21 cellular contexts compared by ENCODE assay signal in genomic region chr6:160043784-160044183, GRCh38.
A peak's percentile ranks its signal among the peaks of the same experiment; 100 is the strongest.
DNase-seq lines count a peak whose midpoint lies in the region; ATAC-seq and TF ChIP-seq lines count a peak whose summit lies in the region.
"Had no signal": no experiment of that assay in that cellular context is flagged by ENCODE, and none has a peak within 500 bp of the region (broad histone marks: within the 10 kb centered on the region; RNA-seq: fewer than 3 reads in every experiment).

No MANE protein-coding gene starts in this region.

- TF ChIP-seq CTCF in brain (conservative IDR thresholded peaks at IDR 0.05) (no peak), hepatocyte (IDR thresholded peaks at IDR 0.05; ENCODE audit: poor library complexity) (no peak)

- H3K36me3 Mint-ChIP-seq in brain: peaks cover 78% of the 10 kb centered on the region

- peak overlapping the region in 3 of 5 experiments; percentile 12 to 85 (median 78) for H3K27ac Mint-ChIP-seq in brain
- H3K27ac Mint-ChIP-seq: activated CD8-positive, alpha-beta T cell treated with anti-CD3 and anti-CD28 coated beads, Interleukin-2, amount 10 ng/mL, durations not matched to agents 7 days and 5 days; activated naive CD8-positive, alpha-beta T cell treated with anti-CD3 and anti-CD28 coated beads, Interleukin-2, amount 50 U/mL, for 24 hours; CD14-positive monocyte; T-helper 1 cell treated with Interleukin-12 subunit alpha and Interleukin-12 subunit beta and Interleukin-4 antibody, amounts not matched to agents 30 μg/mL and 1 μg/mL, for 36 hours had no signal

- peak; percentile 38 for DNase-seq in HPDE6-E6E7 (ENCODE audit: extremely low spot score)
- DNase-seq in hepatocyte (ENCODE audit: low spot score): no peak
- DNase-seq in epidermal melanocyte (ENCODE audit: insufficient read length, low spot score): no peak
- no peak for DNase-seq in NCI-H1930 (lab: John Stamatoyannopoulos, UW)
- DNase-seq: activated CD4-positive, alpha-beta T cell treated with anti-CD3 and anti-CD28 coated beads for 1 hour; activated CD8-positive, alpha-beta T cell treated with anti-CD3 and anti-CD28 coated beads, Interleukin-2, amount 10 ng/mL, durations not matched to agents 7 days and 5 days; activated gamma-delta T cell; activated naive CD8-positive, alpha-beta T cell treated with anti-CD3 and anti-CD28 coated beads, Interleukin-2, amount 50 U/mL, for 24 hours; activated T-cell treated with anti-CD3 and anti-CD28 coated beads, Interleukin-2, amount 50 U/mL, for 1 hour; H7; immature natural killer cell; left lung; NCI-H146; NCI-H69; psoas muscle had no signal

- H3K27me3 ChIP-seq in hepatocyte: no peaks in the 10 kb centered on the region
- H3K27me3 ChIP-seq in skeletal muscle satellite cell (ENCODE audit: control insufficient read depth, insufficient read depth, low read length): no peaks in the 10 kb centered on the region
- H3K27me3 ChIP-seq: left lung had no signal

- WGBS in hepatocyte (ENCODE audit: low lambda C conversion rate, missing lambda C conversion rate): 75% methylated on average over 4 of the region's 4 CpGs

- peaks cover 6% of the 10 kb centered on the region for H3K36me3 ChIP-seq in hepatocyte (replicated peaks; ENCODE audit: insufficient read depth, low read depth)
- H3K36me3 ChIP-seq in skeletal muscle satellite cell (ENCODE audit: insufficient read depth, low read length): peaks cover 73% of the 10 kb centered on the region

- H3K27me3 Mint-ChIP-seq in brain: no peaks in the 10 kb centered on the region
- H3K27me3 Mint-ChIP-seq: activated naive CD8-positive, alpha-beta T cell treated with anti-CD3 and anti-CD28 coated beads, Interleukin-2, amount 50 U/mL, for 24 hours had no signal

- no peak overlapping the region for H2AFZ ChIP-seq in hepatocyte

- peak overlapping the region; percentile 47 for H3K27ac ChIP-seq in hepatocyte
- H3K27ac ChIP-seq: left lung had no signal

- H3K4me3 ChIP-seq in hepatocyte (no peak overlapping the region), skeletal muscle satellite cell (ENCODE audit: low read length) (no peak overlapping the region)
- H3K4me3 ChIP-seq: GM12878, left lung, psoas muscle had no signal

- H3K4me1 Mint-ChIP-seq in brain: peaks cover 4% of the 10 kb centered on the region
- H3K4me1 Mint-ChIP-seq: CD14-positive monocyte had no signal

- H3K4me3 Mint-ChIP-seq in brain: no peak overlapping the region
- H3K4me3 Mint-ChIP-seq: activated CD8-positive, alpha-beta T cell treated with anti-CD3 and anti-CD28 coated beads, Interleukin-2, amount 10 ng/mL, durations not matched to agents 7 days and 5 days; activated naive CD8-positive, alpha-beta T cell treated with anti-CD3 and anti-CD28 coated beads, Interleukin-2, amount 50 U/mL, for 24 hours; CD14-positive monocyte; immature natural killer cell; T-helper 1 cell treated with Interleukin-12 subunit alpha and Interleukin-12 subunit beta and Interleukin-4 antibody, amounts not matched to agents 30 μg/mL and 1 μg/mL, for 36 hours had no signal

- peak overlapping the region; percentile 42 for H3K4me2 ChIP-seq in hepatocyte
- peak overlapping the region; percentile 82 for H3K4me2 ChIP-seq in skeletal muscle satellite cell (ENCODE audit: low read length)

- no peaks in the 10 kb centered on the region for H3K79me2 ChIP-seq in hepatocyte

- H3K4me1 ChIP-seq in hepatocyte (ENCODE audit: insufficient read depth) (peaks cover 7% of the 10 kb centered on the region), skeletal muscle satellite cell (ENCODE audit: control insufficient read depth, insufficient read depth, low read length) (peaks cover 35% of the 10 kb centered on the region)

- H3K9me3 ChIP-seq in hepatocyte (ENCODE audit: low read depth): no peaks in the 10 kb centered on the region
- H3K9me3 ChIP-seq in skeletal muscle satellite cell (replicated peaks; ENCODE audit: low read length): no peaks in the 10 kb centered on the region
- H3K9me3 ChIP-seq: left lung, psoas muscle had no signal

- ATAC-seq in GM18519 (IDR thresholded peaks at IDR 0.05; ENCODE audit: low FRiP score, unreplicated experiment): no peak
- ATAC-seq: activated CD8-positive, alpha-beta T cell treated with anti-CD3 and anti-CD28 coated beads, Interleukin-2, amount 10 ng/mL, durations not matched to agents 7 days and 5 days; activated naive CD8-positive, alpha-beta T cell treated with anti-CD3 and anti-CD28 coated beads, Interleukin-2, amount 50 U/mL, for 24 hours; GM12878; left lung; psoas muscle had no signal

- no peaks in the 10 kb centered on the region for H3K9me2 ChIP-seq in hepatocyte (replicated peaks; ENCODE audit: insufficient read depth)

- no peaks in the 10 kb centered on the region for H4K20me1 ChIP-seq in hepatocyte (ENCODE audit: insufficient read depth, poor library complexity, severe bottlenecking)

- H3K9ac ChIP-seq in skeletal muscle satellite cell (ENCODE audit: low read depth, low read length): no peak overlapping the region

- H3K9me3 Mint-ChIP-seq in brain: no peaks in the 10 kb centered on the region
- H3K9me3 Mint-ChIP-seq: activated naive CD8-positive, alpha-beta T cell treated with anti-CD3 and anti-CD28 coated beads, Interleukin-2, amount 50 U/mL, for 24 hours; CD14-positive monocyte; immature natural killer cell; T-helper 1 cell treated with Interleukin-12 subunit alpha and Interleukin-12 subunit beta and Interleukin-4 antibody, amounts not matched to agents 30 μg/mL and 1 μg/mL, for 36 hours had no signal
